ENCODE assay signal across 24 cellular contexts in genomic region chr6:5277589-5277988, GRCh38.
"Had no signal": no experiment of that assay in that cellular context is flagged by ENCODE, and none has a peak within 500 bp of the region (broad histone marks: within the 10 kb centered on the region; RNA-seq: fewer than 3 reads in every experiment).

No MANE protein-coding gene starts in this region.

- H3K27me3 Mint-ChIP-seq: activated naive CD8-positive, alpha-beta T cell treated with anti-CD3 and anti-CD28 coated beads, Interleukin-2, amount 50 U/mL, for 24 hours; brain; central memory CD8-positive, alpha-beta T cell had no signal

- H3K27ac Mint-ChIP-seq: activated naive CD4-positive, alpha-beta T cell treated with anti-CD3 and anti-CD28 coated beads, Interleukin-2, amount 50 U/mL, for 72 hours; T-helper 1 cell treated with Interleukin-12 subunit alpha and Interleukin-12 subunit beta and Interleukin-4 antibody, amounts not matched to agents 30 μg/mL and 1 μg/mL, for 36 hours had no signal

- FAIRE-seq: astrocyte, RCC 7860 had no signal

- H3K4me3 Mint-ChIP-seq: activated naive CD8-positive, alpha-beta T cell treated with anti-CD3 and anti-CD28 coated beads, Interleukin-2, amount 50 U/mL, for 24 hours; activated T-cell treated with anti-CD3 and anti-CD28 coated beads, Interleukin-2, amount 50 U/mL, for 4 hours; brain; central memory CD8-positive, alpha-beta T cell; T-helper 1 cell treated with Interleukin-12 subunit alpha and Interleukin-12 subunit beta and Interleukin-4 antibody, amounts not matched to agents 30 μg/mL and 1 μg/mL, for 36 hours had no signal

- H3K9me3 Mint-ChIP-seq: activated naive CD8-positive, alpha-beta T cell treated with anti-CD3 and anti-CD28 coated beads, Interleukin-2, amount 50 U/mL, for 24 hours; activated T-cell treated with anti-CD3 and anti-CD28 coated beads, Interleukin-2, amount 50 U/mL, for 4 hours; central memory CD8-positive, alpha-beta T cell; T-helper 1 cell treated with Interleukin-12 subunit alpha and Interleukin-12 subunit beta and Interleukin-4 antibody, amounts not matched to agents 30 μg/mL and 1 μg/mL, for 36 hours had no signal

- DNase-seq: activated CD4-positive, alpha-beta T cell treated with anti-CD3 and anti-CD28 coated beads for 48 hours; activated CD4-positive, alpha-beta T cell treated with anti-CD3 and anti-CD28 coated beads, Interleukin-2, amount 50 U/mL, for 4 hours; activated CD4-positive, CD25-positive, alpha-beta regulatory T cell treated with anti-CD3 and anti-CD28 coated beads, Interleukin-2, amount 50 U/mL, for 72 hours; activated CD8-positive, alpha-beta memory T cell treated with anti-CD3 and anti-CD28 coated beads for 24 hours; activated effector memory CD4-positive, alpha-beta T cell treated with anti-CD3 and anti-CD28 coated beads, Interleukin-2, amount 50 U/mL, for 16 hours; activated naive CD4-positive, alpha-beta T cell treated with Interleukin-2 at 50 U/mL for 16 hours; activated naive CD8-positive, alpha-beta T cell treated with anti-CD3 and anti-CD28 coated beads, Interleukin-2, amount 50 U/mL, for 24 hours; activated T-cell treated with anti-CD3 and anti-CD28 coated beads, Interleukin-2, amount 50 U/mL, for 4 hours; amygdala; Kasumi-1; NCI-H1048; NCI-H146; NCI-H1930; NCI-H2171; NCI-H226; NCI-H526 treated with DMSO at 0.1 percent for 48 hours; NCI-H82; SHP77 had no signal

- ATAC-seq: activated naive CD4-positive, alpha-beta T cell treated with anti-CD3 and anti-CD28 coated beads, Interleukin-2, amount 50 U/mL, for 72 hours; activated naive CD8-positive, alpha-beta T cell treated with anti-CD3 and anti-CD28 coated beads, Interleukin-2, amount 50 U/mL, for 24 hours; activated T-cell treated with anti-CD3 and anti-CD28 coated beads, Interleukin-2, amount 50 U/mL, for 4 hours had no signal
